In genomic region chr2:9318461-9319337, GRCh38 we compare ENCODE assay signal across 13 cellular contexts.
DNase-seq lines count a peak whose midpoint lies in the region; ATAC-seq and TF ChIP-seq lines count a peak whose summit lies in the region.
"Had no signal": no experiment of that assay in that cellular context is flagged by ENCODE, and none has a peak within 500 bp of the region (broad histone marks: within the 10 kb centered on the region; RNA-seq: fewer than 3 reads in every experiment).

No MANE protein-coding gene starts in this region.

- H4K20me1 ChIP-seq in BLaER1 treated with 17β-estradiol and CSF1 and Interleukin-3, amounts not matched to agents 10 nM and 100 nM = peaks cover 0 to 27% (median 0%) of the 10 kb centered on the region in 11 experiments; a peak in 6 of 22 replicates

- H2AFZ ChIP-seq in parathyroid adenoma = no peak overlapping the region

- H3K9me3 ChIP-seq in BLaER1 treated with 17β-estradiol and CSF1 and Interleukin-3, amounts not matched to agents 10 nM and 100 nM (replicated peaks in 1 of 11) = peaks cover 0 to 8% (median 0%) of the 10 kb centered on the region in 11 experiments; a peak in 1 of 22 replicates
- H3K9me3 ChIP-seq in heart left ventricle = no peaks in the 10 kb centered on the region
- H3K9me3 ChIP-seq in parathyroid adenoma (ENCODE audit: control insufficient read depth, low read length) = no peaks in the 10 kb centered on the region

- intact Hi-C loops in heart left ventricle (cut with DNase I) = loop anchor here in 2 of 10 donors (5.0 to 10.0 kb wide), 3 partner anchors 54 to 111 kb away; partner anchors contain the start of gene ASAP2 (in 1 of the 2)

- H3K9ac ChIP-seq in BLaER1 treated with 17β-estradiol and CSF1 and Interleukin-3, amounts not matched to agents 10 nM and 100 nM = no peak overlapping the region
- no peak overlapping the region for H3K9ac ChIP-seq in parathyroid adenoma

- H3K4me2 ChIP-seq in BLaER1 treated with 17β-estradiol and CSF1 and Interleukin-3, amounts not matched to agents 10 nM and 100 nM = peak overlapping the region in 9 of 11 experiments; percentile 3 to 40 (median 18); a peak in 7 of 22 replicates
- no peak overlapping the region for H3K4me2 ChIP-seq in parathyroid adenoma (ENCODE audit: low read length)

- peaks cover 5% of the 10 kb centered on the region; the same call in 1 of the 2 replicates for H3K4me1 Mint-ChIP-seq in WTC11
- no peaks in the 10 kb centered on the region for H3K4me1 Mint-ChIP-seq in activated naive CD8-positive, alpha-beta T cell treated with anti-CD3 and anti-CD28 coated beads for 36 hours
- H3K4me1 Mint-ChIP-seq: activated T-helper 17 cell treated with anti-CD3 and anti-CD28 coated beads, Interleukin-2, amount 50 U/mL, for 72 hours had no signal

- no peaks in the 10 kb centered on the region for H3K27me3 Mint-ChIP-seq in WTC11 (ENCODE audit: low read depth)
- H3K27me3 Mint-ChIP-seq in activated naive CD8-positive, alpha-beta T cell treated with anti-CD3 and anti-CD28 coated beads for 36 hours = no peaks in the 10 kb centered on the region

- no peak for TF ChIP-seq POLR2A in heart left ventricle (IDR thresholded peaks at IDR 0.05)

- WGBS in heart left ventricle, 4 donors = 41 to 60% (median 54%) methylated on average over 27 to 29 of the region's 29 CpGs

- DNase-seq in WTC11 (ENCODE audit: low spot score) (no peak), heart left ventricle (peak; percentile 77 to 85 (median 82)), DMS153 (lab: John Stamatoyannopoulos, UW) (no peak), HT-29 (ENCODE audit: low spot score) (no peak)
- no peak for DNase-seq in activated naive CD8-positive, alpha-beta T cell treated with anti-CD3 and anti-CD28 coated beads for 36 hours
- DNase-seq: activated CD4-positive, alpha-beta T cell treated with anti-CD3 and anti-CD28 coated beads for 48 hours; GF-D8 had no signal

- ATAC-seq in WTC11 = no peak
- peak; percentile 56 to 90 (median 82) for ATAC-seq in heart left ventricle
- no peak for ATAC-seq in HG02970 (IDR thresholded peaks at IDR 0.05; ENCODE audit: low FRiP score, unreplicated experiment)
- ATAC-seq: activated T-helper 17 cell treated with anti-CD3 and anti-CD28 coated beads, Interleukin-2, amount 50 U/mL, for 72 hours had no signal

- H3K9me3 Mint-ChIP-seq in WTC11 = no peaks in the 10 kb centered on the region
- no peaks in the 10 kb centered on the region for H3K9me3 Mint-ChIP-seq in activated naive CD8-positive, alpha-beta T cell treated with anti-CD3 and anti-CD28 coated beads for 36 hours
- H3K9me3 Mint-ChIP-seq: activated T-helper 17 cell treated with anti-CD3 and anti-CD28 coated beads, Interleukin-2, amount 50 U/mL, for 72 hours; memory B cell had no signal

- POLR2A ChIA-PET in WTC11 (lab: Charles Lee) = no interaction called here

- peaks cover 31 to 74% (median 65%) of the 10 kb centered on the region in 11 experiments for H3K36me3 ChIP-seq in BLaER1 treated with 17β-estradiol and CSF1 and Interleukin-3, amounts not matched to agents 10 nM and 100 nM
- H3K36me3 ChIP-seq in heart left ventricle (peaks cover 0 to 24% (median 8%) of the 10 kb centered on the region in 9 donors), parathyroid adenoma (ENCODE audit: control insufficient read depth, insufficient read depth, low read length) (no peaks in the 10 kb centered on the region)

- TF ChIP-seq CTCF in WTC11 (IDR thresholded peaks at IDR 0.05) (no peak), heart left ventricle (IDR thresholded peaks at IDR 0.05) (no peak), parathyroid adenoma (IDR thresholded peaks at IDR 0.05) (no peak)

- 0 out of 2 replicates have a peak overlapping the region, but pooled peaks have one; percentile 13 for H3K27ac Mint-ChIP-seq in WTC11
- no peak overlapping the region for H3K27ac Mint-ChIP-seq in activated naive CD8-positive, alpha-beta T cell treated with anti-CD3 and anti-CD28 coated beads for 36 hours
- H3K27ac Mint-ChIP-seq: activated T-helper 17 cell treated with anti-CD3 and anti-CD28 coated beads, Interleukin-2, amount 50 U/mL, for 72 hours; memory B cell had no signal

- H3K79me2 ChIP-seq in parathyroid adenoma = no peaks in the 10 kb centered on the region

- H3K27me3 ChIP-seq in BLaER1 treated with 17β-estradiol and CSF1 and Interleukin-3, amounts not matched to agents 10 nM and 100 nM = no peaks in the 10 kb centered on the region
- H3K27me3 ChIP-seq in heart left ventricle = no peaks in the 10 kb centered on the region
- no peaks in the 10 kb centered on the region for H3K27me3 ChIP-seq in parathyroid adenoma (ENCODE audit: control insufficient read depth, insufficient read depth, low read length)

- H3K27ac ChIP-seq in BLaER1 treated with 17β-estradiol and CSF1 and Interleukin-3, amounts not matched to agents 10 nM and 100 nM = no peak overlapping the region
- H3K27ac ChIP-seq in heart left ventricle (peak overlapping the region in 11 of 12 donors; percentile 55 to 85 (median 69)), parathyroid adenoma (peak overlapping the region; percentile 25)
- H3K27ac ChIP-seq: C4-2B had no signal

- H3K4me3 ChIP-seq in BLaER1 treated with 17β-estradiol and CSF1 and Interleukin-3, amounts not matched to agents 10 nM and 100 nM = no peak overlapping the region
- H3K4me3 ChIP-seq in heart left ventricle (peak overlapping the region in 3 of 12 donors; percentile 13 to 21 (median 19)), parathyroid adenoma (ENCODE audit: low read depth, low read length) (no peak overlapping the region)

- H3K4me1 ChIP-seq in BLaER1 treated with 17β-estradiol and CSF1 and Interleukin-3, amounts not matched to agents 10 nM and 100 nM = peaks cover 8 to 43% (median 21%) of the 10 kb centered on the region in 10 experiments
- peaks cover 3 to 29% (median 21%) of the 10 kb centered on the region in 12 donors for H3K4me1 ChIP-seq in heart left ventricle
- H3K4me1 ChIP-seq in parathyroid adenoma = no peaks in the 10 kb centered on the region

- no peak overlapping the region for H3K4me3 Mint-ChIP-seq in WTC11
- H3K4me3 Mint-ChIP-seq in activated naive CD8-positive, alpha-beta T cell treated with anti-CD3 and anti-CD28 coated beads for 36 hours = no peak overlapping the region
- H3K4me3 Mint-ChIP-seq: activated T-helper 17 cell treated with anti-CD3 and anti-CD28 coated beads, Interleukin-2, amount 50 U/mL, for 72 hours; memory B cell had no signal

- CTCF ChIA-PET in WTC11 (lab: Charles Lee) = no interaction called here

- peaks cover 7% of the 10 kb centered on the region for H3K36me3 Mint-ChIP-seq in WTC11
- H3K36me3 Mint-ChIP-seq in activated naive CD8-positive, alpha-beta T cell treated with anti-CD3 and anti-CD28 coated beads for 36 hours = no peaks in the 10 kb centered on the region

TF ChIP-seq in WTC11, 78 proteins besides CTCF, POLR2A, EP300 and RAD21:
- no peak for TF ChIP-seq JUN (CRISPR knock-in tag; IDR thresholded peaks at IDR 0.05)
- no peak for TF ChIP-seq MAX (CRISPR knock-in tag; IDR thresholded peaks at IDR 0.05)
- no peak for TF ChIP-seq CBFB (CRISPR knock-in tag; IDR thresholded peaks at IDR 0.05; ENCODE audit: low read depth)
- TF ChIP-seq EMX1 (CRISPR knock-in tag; IDR thresholded peaks at IDR 0.05) = no peak
- no peak for TF ChIP-seq STAT6 (CRISPR knock-in tag; conservative IDR thresholded peaks at IDR 0.05; ENCODE audit: low read depth)
- TF ChIP-seq NFE2L1 (CRISPR knock-in tag; IDR thresholded peaks at IDR 0.05) = no peak
- TF ChIP-seq ESRRA (CRISPR knock-in tag; IDR thresholded peaks at IDR 0.05; ENCODE audit: borderline replicate concordance) = no peak
- no peak for TF ChIP-seq IRF2 (CRISPR knock-in tag; IDR thresholded peaks at IDR 0.05; ENCODE audit: borderline replicate concordance, low read depth)
- no peak for TF ChIP-seq ZMAT4 (CRISPR knock-in tag; IDR thresholded peaks at IDR 0.05)
- TF ChIP-seq FOXP4 (CRISPR knock-in tag; IDR thresholded peaks at IDR 0.05) = no peak

Comparison
In these comparisons a context has a peak if more than half of its experiments do, and no peak if none do; other contexts are left out.
1. H3K27ac ChIP-seq: peak in heart left ventricle (11 of 12) and parathyroid adenoma (single experiment); none in BLaER1 treated with 17β-estradiol and CSF1 and Interleukin-3, amounts not matched to agents 10 nM and 100 nM (0 of 11).
2. ATAC-seq: peak in heart left ventricle (4 of 4); none in WTC11 (single experiment) and HG02970 (single experiment).
3. DNase-seq: peak in heart left ventricle (5 of 5); none in WTC11 (single experiment), activated naive CD8-positive, alpha-beta T cell treated with anti-CD3 and anti-CD28 coated beads for 36 hours (single experiment), DMS153 (single experiment) and HT-29 (single experiment).